ENCODE assay signal across 8 cellular contexts in the genomic region with DNA sequence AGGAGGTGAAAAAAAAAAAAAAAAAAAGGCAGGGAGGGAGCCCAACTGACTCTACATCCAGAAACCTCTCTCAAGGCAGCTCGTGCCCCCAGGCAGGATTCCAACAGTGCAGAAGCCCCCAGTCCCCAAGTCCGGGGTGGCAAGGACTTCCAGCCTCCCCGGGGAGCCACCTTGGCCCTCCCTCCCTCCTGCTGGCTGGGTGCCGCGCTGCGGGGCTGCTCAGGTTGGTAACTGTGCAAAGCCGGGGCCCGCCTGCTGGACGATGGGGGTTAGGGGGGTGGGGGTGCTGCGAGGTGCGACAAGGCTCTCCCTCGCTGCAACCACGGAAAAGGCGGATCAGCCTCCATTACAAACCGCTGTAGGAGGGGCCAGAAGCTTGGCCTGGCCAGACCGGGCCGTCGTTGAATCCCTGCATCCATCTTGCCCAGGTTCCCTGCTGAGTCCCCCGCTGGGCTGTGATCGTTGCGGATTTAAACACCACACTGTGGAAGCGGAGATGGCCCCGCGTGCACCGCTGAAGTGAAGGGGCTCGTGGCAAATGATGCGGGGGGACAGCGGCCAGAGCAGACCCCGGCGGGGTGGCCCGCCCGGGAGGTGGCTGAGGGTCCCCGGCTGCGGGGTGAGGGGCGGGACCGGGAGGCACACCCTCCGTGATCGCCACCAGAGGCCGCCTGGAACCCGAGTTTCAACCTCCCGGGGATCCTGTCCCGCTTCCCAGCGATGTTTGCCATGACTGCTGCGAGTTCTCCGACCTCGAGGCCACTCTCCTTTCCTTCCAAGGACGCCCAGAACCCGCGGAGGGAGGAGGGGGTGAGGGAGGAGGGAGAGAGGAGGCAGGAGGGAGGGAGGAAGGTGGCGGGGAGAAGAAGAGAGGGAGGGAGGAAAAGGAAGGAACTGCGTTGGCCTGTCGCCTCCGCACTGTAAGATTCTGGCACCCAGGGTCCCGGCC. TPM values are rescaled to one million over a fixed set of nuclear protein-coding genes. Genes with fewer than 3 reads are reported as not detected.
A peak's percentile ranks its signal among the peaks of the same experiment; 100 is the strongest.
DNase-seq lines count a peak whose midpoint lies in the region; ATAC-seq and TF ChIP-seq lines count a peak whose summit lies in the region.

No MANE protein-coding gene starts in this region.

- no peaks in the 10 kb centered on the region for H3K9me3 ChIP-seq in DND-41 (ENCODE audit: insufficient read depth, low read length, severe bottlenecking)
- no peaks in the 10 kb centered on the region for H3K9me3 ChIP-seq in mucosa of rectum (ENCODE audit: control insufficient read depth in 2 of 2, low read length in 2 of 2)

- H3K27ac ChIP-seq in DND-41 (ENCODE audit: low read length) (no peak overlapping the region; the same call in 1 of the 2 replicates), mucosa of rectum (ENCODE audit: low read depth in 2 of 2, low read length in 2 of 2) (no peak overlapping the region)

- H3K79me2 ChIP-seq in DND-41 (ENCODE audit: insufficient read depth, low read length): no peaks in the 10 kb centered on the region

- TF ChIP-seq CTCF in DND-41 (IDR thresholded peaks at IDR 0.05; ENCODE audit: borderline replicate concordance, extremely low read depth, low read length, poor library complexity, severe bottlenecking) (peak; percentile 65), HFF-Myc (IDR thresholded peaks at IDR 0.05; ENCODE audit: low read depth, low read length, missing control alignments) (peak; percentile 37)

- ATAC-seq in DND-41 (ENCODE audit: insufficient read depth, low read depth) (peak; percentile 89), esophagus mucosa (peak; percentile 69), GM19397 (IDR thresholded peaks at IDR 0.05; ENCODE audit: unreplicated experiment) (no peak)

- H3K36me3 ChIP-seq in DND-41 (ENCODE audit: insufficient read depth, low read length) (no peaks in the 10 kb centered on the region), mucosa of rectum (ENCODE audit: control insufficient read depth in 2 of 2, insufficient read depth in 2 of 2, low read length in 2 of 2) (no peaks in the 10 kb centered on the region)

- peak overlapping the region; percentile 70 for H3K4me2 ChIP-seq in DND-41 (ENCODE audit: insufficient read depth, low read length)

- H3K27me3 ChIP-seq in DND-41 (ENCODE audit: insufficient read depth, low read length, poor library complexity): no peaks in the 10 kb centered on the region
- peaks cover 3 to 7% of the 10 kb centered on the region in 2 donors for H3K27me3 ChIP-seq in mucosa of rectum (ENCODE audit: control insufficient read depth in 2 of 2, insufficient read depth in 2 of 2, low read length in 2 of 2)

- H4K20me1 ChIP-seq in DND-41 (ENCODE audit: insufficient read depth, low read length): no peaks in the 10 kb centered on the region

- H3K9ac ChIP-seq in DND-41 (ENCODE audit: low read depth, low read length) (peak overlapping the region; percentile 49), mucosa of rectum (ENCODE audit: low read depth in 1 of 2, low read length in 2 of 2) (peak overlapping the region; percentile 14 to 59)

- H3K4me3 ChIP-seq in DND-41 (ENCODE audit: low read depth in 1 of 2, low read length in 2 of 2): peak overlapping the region; percentile 16 to 60; a peak in 3 of 4 replicates
- peak overlapping the region; percentile 38 for H3K4me3 ChIP-seq in HFF-Myc (replicated peaks; ENCODE audit: low read depth, low read length)
- H3K4me3 ChIP-seq in mucosa of rectum (ENCODE audit: low read length in 2 of 2): peak overlapping the region; percentile 62 to 68

- H2AFZ ChIP-seq in DND-41 (ENCODE audit: low read depth, low read length): peak overlapping the region; percentile 73

- DNase-seq in DND-41 (peak; percentile 68), HFF-Myc (ENCODE audit: extremely low read depth, low read depth) (peak; percentile 20), NCI-H510A (lab: John Stamatoyannopoulos, UW) (peak; percentile 62), activated T-cell treated with anti-CD3 and anti-CD28 coated beads for 48 hours (ENCODE audit: low read depth) (peak; percentile 35)
- DNase-seq in stimulated activated naive CD4-positive, alpha-beta T cell (lab: John Stamatoyannopoulos, UW): peak in 4 of 6 experiments; percentile 25 to 40 (median 39)

- H3K4me1 ChIP-seq in DND-41 (ENCODE audit: insufficient read depth, low read length) (peaks cover 17% of the 10 kb centered on the region), mucosa of rectum (ENCODE audit: control insufficient read depth in 2 of 2, insufficient read depth in 2 of 2, low read length in 2 of 2) (peaks cover 4 to 5% of the 10 kb centered on the region in 2 donors)

RNA-seq across cellular contexts. Expression of gene DDX3X, which starts 58.0 kb away (rescaled TPM):
- 200 TPM for total RNA-seq in esophagus mucosa
